Comparison of ENCODE assay signal across 24 cellular contexts in the genomic region with DNA sequence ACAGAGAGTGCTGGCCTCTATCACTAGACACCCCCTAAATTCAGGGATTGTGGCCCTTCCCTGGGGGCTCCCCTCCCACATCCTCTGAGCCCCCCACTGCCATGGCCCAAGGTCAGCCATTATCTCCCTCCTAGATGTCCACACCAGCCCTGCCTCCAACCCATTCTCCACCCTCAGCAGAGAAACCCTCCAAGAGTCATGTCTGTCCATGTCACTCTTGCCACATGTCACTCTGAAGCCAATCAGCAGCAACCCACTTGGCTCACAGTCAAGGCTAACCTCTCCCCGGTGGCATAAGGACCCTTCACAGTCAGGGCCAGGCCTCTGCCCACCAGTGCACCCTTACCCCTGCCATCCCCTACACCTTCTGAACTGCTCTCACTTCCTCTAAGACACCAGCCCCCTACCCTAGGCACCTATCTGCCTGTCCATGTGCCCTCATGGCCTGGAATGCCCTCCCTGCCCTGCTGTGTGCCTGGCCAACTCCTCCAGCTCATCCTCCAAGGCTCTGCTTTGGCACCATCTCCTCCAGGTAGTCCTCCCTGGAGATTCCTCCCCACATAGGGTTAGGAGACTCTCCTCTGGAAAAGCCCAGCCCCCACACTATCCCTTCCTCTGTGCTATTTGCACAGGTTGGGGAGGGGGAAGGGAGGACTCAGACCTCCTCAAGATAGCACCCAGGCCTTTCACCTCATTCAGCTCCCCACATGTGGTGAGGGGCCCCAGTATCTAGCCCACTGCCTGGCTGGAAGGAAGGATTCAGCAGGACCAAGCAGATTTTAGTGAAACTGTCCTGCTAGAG.
DNase-seq lines count a peak whose midpoint lies in the region; ATAC-seq lines count a peak whose summit lies in the region.
"Had no signal": no experiment of that assay in that cellular context is flagged by ENCODE, and none has a peak within 500 bp of the region (broad histone marks: within the 10 kb centered on the region; RNA-seq: fewer than 3 reads in every experiment).

No MANE protein-coding gene starts in this region.

- DNase-seq in cardiac septum (ENCODE audit: low spot score) (peak; percentile 56), Right ventricle myocardium superior (no peak), islet precursor cell (peak; percentile 38), retina (peak; percentile 6), NOMO-1 treated with dmso at 0.1 percent for 144 hours (lab: John Stamatoyannopoulos, UW; ENCODE audit: unreplicated experiment) (no peak), DMS 273 treated with DMSO at 0.1 percent for 48 hours (lab: John Stamatoyannopoulos, UW) (no peak)
- DNase-seq: activated CD4-positive, alpha-beta T cell treated with anti-CD3 and anti-CD28 coated beads, Interleukin-2, amount 10 ng/mL, durations not matched to agents 24 days and 14 days; activated naive CD4-positive, alpha-beta T cell treated with anti-CD3 and anti-CD28 coated beads, Interleukin-2, amount 10 ng/mL, durations not matched to agents 7 days and 5 days; activated T-cell treated with anti-CD3 and anti-CD28 coated beads, Interleukin-2, amount 50 U/mL, for 72 hours; DMS79; lower lobe of right lung; mucosa of descending colon; NCI-H146; NCI-H226; ovary; SJCRH30; stimulated activated CD4-positive, alpha-beta T cell treated with anti-CD3 and anti-CD28 coated beads, Interleukin-2, amount 100 ng/mL, for 24 hours; stimulated activated CD8-positive, alpha-beta memory T cell treated with anti-CD3 and anti-CD28 coated beads, Interleukin-4, amount 100 ng/mL, for 48 hours; T-helper 9 cell; transverse colon had no signal

- intact Hi-C loops in cardiac septum (cut with DNase I) (no loop called here), Right ventricle myocardium superior (cut with DNase I) (no loop called here)

- no peak for ATAC-seq in Right ventricle myocardium superior (ENCODE audit: poor library complexity)
- no peak for ATAC-seq in HG03354 (IDR thresholded peaks at IDR 0.05; ENCODE audit: poor library complexity, severe bottlenecking, unreplicated experiment)
- no peak for ATAC-seq in GM18502 (IDR thresholded peaks at IDR 0.05; ENCODE audit: poor library complexity, unreplicated experiment)
- ATAC-seq: A549; activated T-cell treated with anti-CD3 and anti-CD28 coated beads, Interleukin-2, amount 50 U/mL, for 72 hours; gastroesophageal sphincter; lower lobe of right lung; mucosa of descending colon had no signal

Comparison
In these comparisons a context has a peak if more than half of its experiments do, and no peak if none do; other contexts are left out.
1. DNase-seq: peak in cardiac septum (single experiment), islet precursor cell (single experiment) and retina (single experiment); none in Right ventricle myocardium superior (single experiment), NOMO-1 treated with dmso at 0.1 percent for 144 hours (single experiment) and DMS 273 treated with DMSO at 0.1 percent for 48 hours (single experiment).